Comparison of ENCODE assay signal across 1 cellular context in genomic region chr1:147605591-147605990, GRCh38.
TF ChIP-seq lines count a peak whose summit lies in the region.

No MANE protein-coding gene starts in this region.

TF ChIP-seq in HepG2, 621 proteins besides CTCF, POLR2A, EP300 and RAD21 (continued from another document):
- no peak for TF ChIP-seq HNF1B (CRISPR knock-in tag; IDR thresholded peaks at IDR 0.05)
- TF ChIP-seq MIER2 (CRISPR knock-in tag; IDR thresholded peaks at IDR 0.05) = no peak
- no peak for TF ChIP-seq MIER3 (CRISPR knock-in tag; IDR thresholded peaks at IDR 0.05; ENCODE audit: borderline replicate concordance)
- TF ChIP-seq PBX3 (CRISPR knock-in tag; IDR thresholded peaks at IDR 0.05; ENCODE audit: borderline replicate concordance) = no peak
- TF ChIP-seq ZBTB39 (CRISPR knock-in tag; IDR thresholded peaks at IDR 0.05) = no peak
- no peak for TF ChIP-seq ZSCAN12 (CRISPR knock-in tag; IDR thresholded peaks at IDR 0.05)
- TF ChIP-seq ZNF713 (CRISPR knock-in tag; IDR thresholded peaks at IDR 0.05) = no peak
- TF ChIP-seq SKI (IDR thresholded peaks at IDR 0.05; ENCODE audit: partially characterized antibody) = no peak
- no peak for TF ChIP-seq ZNF143 (CRISPR knock-in tag; IDR thresholded peaks at IDR 0.05)
